ENCODE assay signal across 16 cellular contexts in the genomic region with DNA sequence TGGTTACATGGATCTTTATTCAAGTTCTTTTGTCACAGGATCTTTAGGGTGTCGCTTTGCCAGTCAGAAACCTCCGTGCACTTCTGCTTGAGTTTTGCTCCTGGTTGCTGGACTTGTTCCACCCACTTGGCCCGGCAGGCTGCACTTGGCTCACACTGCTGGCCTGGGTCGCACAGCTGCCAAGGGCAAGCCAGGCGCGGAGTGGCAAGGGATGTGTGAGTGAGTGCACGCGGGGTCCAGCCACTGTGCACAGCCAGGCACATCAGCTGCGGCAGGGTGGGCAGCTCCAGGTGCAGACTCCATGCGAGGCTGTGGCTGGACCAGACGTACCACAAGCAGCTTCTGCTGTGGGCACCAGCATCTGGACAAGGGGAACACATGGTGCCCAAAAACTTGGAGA.
A peak's percentile ranks its signal among the peaks of the same experiment; 100 is the strongest.
DNase-seq lines count a peak whose midpoint lies in the region; ATAC-seq and TF ChIP-seq lines count a peak whose summit lies in the region.
"Had no signal": no experiment of that assay in that cellular context is flagged by ENCODE, and none has a peak within 500 bp of the region (broad histone marks: within the 10 kb centered on the region; RNA-seq: fewer than 3 reads in every experiment).

No MANE protein-coding gene starts in this region.

- TF ChIP-seq CTCF in endodermal cell (conservative IDR thresholded peaks at IDR 0.05) = no peak
- no peak for TF ChIP-seq CTCF in psoas muscle (IDR thresholded peaks at IDR 0.05)
- TF ChIP-seq CTCF in RWPE1 (conservative IDR thresholded peaks at IDR 0.05; ENCODE audit: low read depth) = no peak

- H3K4me3 ChIP-seq in endodermal cell (ENCODE audit: low read length) = peak overlapping the region; percentile 25
- H3K4me3 ChIP-seq in right cardiac atrium (ENCODE audit: low read length) = no peak overlapping the region
- no peak overlapping the region for H3K4me3 ChIP-seq in psoas muscle

- H3K27me3 ChIP-seq in endodermal cell (ENCODE audit: control insufficient read depth, insufficient read depth, low read length, poor library complexity, severe bottlenecking) (no peaks in the 10 kb centered on the region), right cardiac atrium (ENCODE audit: control insufficient read depth, insufficient read depth) (no peaks in the 10 kb centered on the region), psoas muscle (ENCODE audit: insufficient read depth in 3 of 3, low read length in 2 of 3) (no peaks in the 10 kb centered on the region)
- H3K27me3 ChIP-seq: BE2C had no signal

- H3K9me3 Mint-ChIP-seq in endodermal cell = no peaks in the 10 kb centered on the region
- H3K9me3 Mint-ChIP-seq in activated naive CD8-positive, alpha-beta T cell treated with anti-CD3 and anti-CD28 coated beads for 36 hours = peaks cover 2% of the 10 kb centered on the region

- H3K9me3 ChIP-seq in endodermal cell (ENCODE audit: control insufficient read depth, low read length) = peaks cover 27% of the 10 kb centered on the region
- no peaks in the 10 kb centered on the region for H3K9me3 ChIP-seq in right cardiac atrium (ENCODE audit: control insufficient read depth, low read length)
- H3K9me3 ChIP-seq in psoas muscle = no peaks in the 10 kb centered on the region
- H3K9me3 ChIP-seq: BE2C had no signal

- CTCF ChIA-PET in RWPE1 (lab: Yijun Ruan, JAX) = no interaction called here

- H3K27me3 Mint-ChIP-seq in endodermal cell (ENCODE audit: insufficient read depth) = no peaks in the 10 kb centered on the region
- H3K27me3 Mint-ChIP-seq in activated naive CD8-positive, alpha-beta T cell treated with anti-CD3 and anti-CD28 coated beads for 36 hours = no peaks in the 10 kb centered on the region
- H3K27me3 Mint-ChIP-seq: CD4-positive, CD25-positive, alpha-beta regulatory T cell had no signal

- H3K4me1 Mint-ChIP-seq in endodermal cell = peaks cover 41% of the 10 kb centered on the region
- no peaks in the 10 kb centered on the region for H3K4me1 Mint-ChIP-seq in activated naive CD8-positive, alpha-beta T cell treated with anti-CD3 and anti-CD28 coated beads for 36 hours

- H3K4me3 Mint-ChIP-seq in endodermal cell = no peak overlapping the region
- no peak overlapping the region for H3K4me3 Mint-ChIP-seq in activated naive CD8-positive, alpha-beta T cell treated with anti-CD3 and anti-CD28 coated beads for 36 hours
- H3K4me3 Mint-ChIP-seq: CD4-positive, CD25-positive, alpha-beta regulatory T cell had no signal

- ATAC-seq in right cardiac atrium = peak; percentile 88 to 92
- ATAC-seq in psoas muscle = peak; percentile 55 to 70 (median 66)
- no peak for ATAC-seq in HG03378 (IDR thresholded peaks at IDR 0.05; ENCODE audit: unreplicated experiment)
- no peak for ATAC-seq in GM18870 (IDR thresholded peaks at IDR 0.05; ENCODE audit: unreplicated experiment)

- no peak overlapping the region for H3K9ac ChIP-seq in endodermal cell (ENCODE audit: extremely low read depth, low read length, poor library complexity, severe bottlenecking)

- WGBS in endodermal cell (ENCODE audit: insufficient coverage in 1 of 2, insufficient read length in 1 of 2), 2 experiments = 96 to 100% methylated on average over 4 to 11 of the region's 11 CpGs
- 70% methylated on average over 11 of the region's 11 CpGs for WGBS in right cardiac atrium
- WGBS in psoas muscle, 3 donors = 32 to 35% (median 33%) methylated on average over 11 of the region's 11 CpGs

- peak; percentile 28 for DNase-seq in Ammon's horn (ENCODE audit: low spot score)
- no peak for DNase-seq in endodermal cell
- DNase-seq in right cardiac atrium = peak; percentile 42 to 80 (median 78)
- DNase-seq in psoas muscle = peak in 1 of 2 donors; percentile 28
- no peak for DNase-seq in activated naive CD8-positive, alpha-beta T cell treated with anti-CD3 and anti-CD28 coated beads for 36 hours
- DNase-seq in RWPE1 (ENCODE audit: low spot score) = no peak
- DNase-seq: BE2C; CD4-positive, CD25-positive, alpha-beta regulatory T cell; COR-L47; GDM1; KG1; NCI-H1105 treated with DMSO at 0.1 percent for 48 hours; NCI-H1694 treated with DMSO at 0.1 percent for 48 hours; SHP77 treated with DMSO at 0.1 percent for 48 hours had no signal

- intact Hi-C loops in right cardiac atrium (cut with DNase I) (no loop called here), psoas muscle (cut with DNase I) (no loop called here)

- peaks cover 69% of the 10 kb centered on the region for H3K36me3 Mint-ChIP-seq in endodermal cell (ENCODE audit: low read depth)
- peaks cover 50% of the 10 kb centered on the region for H3K36me3 Mint-ChIP-seq in activated naive CD8-positive, alpha-beta T cell treated with anti-CD3 and anti-CD28 coated beads for 36 hours

- POLR2A ChIA-PET in RWPE1 (lab: Yijun Ruan, JAX; ENCODE audit: low non-redundant PET) = no interaction called here

- H3K36me3 ChIP-seq in endodermal cell (ENCODE audit: control insufficient read depth, insufficient read depth, low read length) = peaks cover 57% of the 10 kb centered on the region
- H3K36me3 ChIP-seq in psoas muscle (ENCODE audit: insufficient read depth in 1 of 2, low read depth in 1 of 2) = peaks cover 0 to 22% of the 10 kb centered on the region in 2 donors

- H3K27ac Mint-ChIP-seq in endodermal cell = peak overlapping the region; percentile 8
- H3K27ac Mint-ChIP-seq in activated naive CD8-positive, alpha-beta T cell treated with anti-CD3 and anti-CD28 coated beads for 36 hours = no peak overlapping the region
- H3K27ac Mint-ChIP-seq: CD4-positive, CD25-positive, alpha-beta regulatory T cell had no signal

- H3K27ac ChIP-seq in endodermal cell (ENCODE audit: low read depth, low read length) (no peak overlapping the region), right cardiac atrium (ENCODE audit: low read length) (no peak overlapping the region), psoas muscle (no peak overlapping the region), RWPE1 (no peak overlapping the region)

- H3K4me1 ChIP-seq in endodermal cell (ENCODE audit: control insufficient read depth, insufficient read depth, low read length) (peaks cover 18% of the 10 kb centered on the region), right cardiac atrium (ENCODE audit: control insufficient read depth, insufficient read depth, low read length) (peaks cover 2% of the 10 kb centered on the region), psoas muscle (peaks cover 4% of the 10 kb centered on the region)
- H3K4me1 ChIP-seq: BE2C had no signal

Comparison
In these comparisons a context has a peak if more than half of its experiments do, and no peak if none do; other contexts are left out.
1. DNase-seq: peak in Ammon's horn (single experiment) and right cardiac atrium (3 of 3); none in endodermal cell (single experiment), activated naive CD8-positive, alpha-beta T cell treated with anti-CD3 and anti-CD28 coated beads for 36 hours (single experiment) and RWPE1 (single experiment).
2. ATAC-seq: peak in right cardiac atrium (2 of 2) and psoas muscle (4 of 4); none in HG03378 (single experiment) and GM18870 (single experiment).